Comparison of ENCODE assay signal across 1 cellular context in genomic region chr10:78029294-78030226, GRCh38.
TF ChIP-seq lines count a peak whose summit lies in the region.

Gene POLR3A, minus strand, starts transcription at chr10:78029515. Its CDS starts 108 bp downstream, at chr10:78029407.

TF ChIP-seq in WTC11, 78 proteins besides CTCF, POLR2A, EP300 and RAD21 (continued from another document):
- TF ChIP-seq OVOL2 (CRISPR knock-in tag; IDR thresholded peaks at IDR 0.05; ENCODE audit: borderline replicate concordance) (no peak), STAT6 (CRISPR knock-in tag; conservative IDR thresholded peaks at IDR 0.05; ENCODE audit: low read depth) (no peak), NR1H2 (CRISPR knock-in tag; IDR thresholded peaks at IDR 0.05) (no peak), EMX1 (CRISPR knock-in tag; IDR thresholded peaks at IDR 0.05) (no peak), ZBTB43 (CRISPR knock-in tag; IDR thresholded peaks at IDR 0.05) (no peak), ZNF219 (CRISPR knock-in tag; IDR thresholded peaks at IDR 0.05; ENCODE audit: borderline replicate concordance) (no peak), HMGXB4 (CRISPR knock-in tag; IDR thresholded peaks at IDR 0.05) (peak; percentile 34; the same call in 1 of the 2 replicates), TEAD1 (CRISPR knock-in tag; IDR thresholded peaks at IDR 0.05) (peak; percentile 34), NFYB (CRISPR knock-in tag; conservative IDR thresholded peaks at IDR 0.05; ENCODE audit: low read depth) (peak; percentile 80), TCF7 (CRISPR knock-in tag; IDR thresholded peaks at IDR 0.05; ENCODE audit: low read depth) (no peak)
- TF ChIP-seq, protein P1, sequence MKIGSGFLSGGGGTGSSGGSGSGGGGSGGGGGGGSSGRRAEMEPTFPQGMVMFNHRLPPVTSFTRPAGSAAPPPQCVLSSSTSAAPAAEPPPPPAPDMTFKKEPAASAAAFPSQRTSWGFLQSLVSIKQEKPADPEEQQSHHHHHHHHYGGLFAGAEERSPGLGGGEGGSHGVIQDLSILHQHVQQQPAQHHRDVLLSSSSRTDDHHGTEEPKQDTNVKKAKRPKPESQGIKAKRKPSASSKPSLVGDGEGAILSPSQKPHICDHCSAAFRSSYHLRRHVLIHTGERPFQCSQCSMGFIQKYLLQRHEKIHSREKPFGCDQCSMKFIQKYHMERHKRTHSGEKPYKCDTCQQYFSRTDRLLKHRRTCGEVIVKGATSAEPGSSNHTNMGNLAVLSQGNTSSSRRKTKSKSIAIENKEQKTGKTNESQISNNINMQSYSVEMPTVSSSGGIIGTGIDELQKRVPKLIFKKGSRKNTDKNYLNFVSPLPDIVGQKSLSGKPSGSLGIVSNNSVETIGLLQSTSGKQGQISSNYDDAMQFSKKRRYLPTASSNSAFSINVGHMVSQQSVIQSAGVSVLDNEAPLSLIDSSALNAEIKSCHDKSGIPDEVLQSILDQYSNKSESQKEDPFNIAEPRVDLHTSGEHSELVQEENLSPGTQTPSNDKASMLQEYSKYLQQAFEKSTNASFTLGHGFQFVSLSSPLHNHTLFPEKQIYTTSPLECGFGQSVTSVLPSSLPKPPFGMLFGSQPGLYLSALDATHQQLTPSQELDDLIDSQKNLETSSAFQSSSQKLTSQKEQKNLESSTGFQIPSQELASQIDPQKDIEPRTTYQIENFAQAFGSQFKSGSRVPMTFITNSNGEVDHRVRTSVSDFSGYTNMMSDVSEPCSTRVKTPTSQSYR (CRISPR knock-in tag; IDR thresholded peaks at IDR 0.05): 0 out of 2 replicates have a peak, but pooled peaks have one; percentile 25
